ENCODE assay signal across 19 cellular contexts in genomic region chr4:100695871-100696270, GRCh38.
DNase-seq lines count a peak whose midpoint lies in the region; ATAC-seq and TF ChIP-seq lines count a peak whose summit lies in the region.
"Had no signal": no experiment of that assay in that cellular context is flagged by ENCODE, and none has a peak within 500 bp of the region (broad histone marks: within the 10 kb centered on the region; RNA-seq: fewer than 3 reads in every experiment).

No MANE protein-coding gene starts in this region.

- H3K36me3 ChIP-seq in mesodermal cell (ENCODE audit: control insufficient read depth, insufficient read depth, low read length) (no peaks in the 10 kb centered on the region), GM23248 (ENCODE audit: low read depth) (no peaks in the 10 kb centered on the region)

- peak overlapping the region; percentile 93 for H3K27ac Mint-ChIP-seq in endothelial cell (ENCODE audit: unreplicated experiment)
- H3K27ac Mint-ChIP-seq: CD4-positive, alpha-beta T cell; HFFc6 had no signal

- ATAC-seq in HG02571 (IDR thresholded peaks at IDR 0.05; ENCODE audit: unreplicated experiment): no peak
- ATAC-seq: GM12878, HCT116, K562 had no signal

- no peaks in the 10 kb centered on the region for H3K9me2 ChIP-seq in GM23248 (ENCODE audit: insufficient read depth)

- no peak overlapping the region for H3K4me3 Mint-ChIP-seq in endothelial cell (ENCODE audit: unreplicated experiment)
- H3K4me3 Mint-ChIP-seq: CD4-positive, alpha-beta T cell; HFFc6 had no signal

- TF ChIP-seq CTCF in endothelial cell (IDR thresholded peaks at IDR 0.05; ENCODE audit: unreplicated experiment): no peak

- no peaks in the 10 kb centered on the region for H3K36me3 Mint-ChIP-seq in endothelial cell (ENCODE audit: low read depth, unreplicated experiment)

- WGBS in mesodermal cell (ENCODE audit: insufficient coverage in 2 of 2), 2 experiments: no CpG with 5 or more reads among the region's 1 CpG
- 89 to 97% methylated on average over 1 of the region's 1 CpG for WGBS in GM23248 (ENCODE audit: low coverage in 1 of 2, low lambda C conversion rate in 2 of 2, missing lambda C conversion rate in 2 of 2), 2 experiments

- no peak overlapping the region for H3K9ac ChIP-seq in GM23248

- no peaks in the 10 kb centered on the region for H3K79me2 ChIP-seq in GM23248 (ENCODE audit: insufficient read depth)

- DNase-seq in COLO829 (ENCODE audit: low spot score): peak; percentile 31
- DNase-seq in endothelial cell (ENCODE audit: low spot score): no peak
- DNase-seq in GM23248: no peak
- DNase-seq in activated T-cell treated with anti-CD3 and anti-CD28 coated beads for 4 hours: no peak
- DNase-seq: AML-193; Calu3; CD4-positive, alpha-beta T cell; DND-41; EL; GOT3; H7; HFFc6; IMR-90 had no signal

- H3K4me3 ChIP-seq in mesodermal cell (ENCODE audit: extremely low read depth, insufficient read depth, low read length, poor library complexity, severe bottlenecking) (no peak overlapping the region), GM23248 (no peak overlapping the region)
- H3K4me3 ChIP-seq: GM12878, K562 had no signal

- H3K4me1 ChIP-seq in mesodermal cell (ENCODE audit: control insufficient read depth, insufficient read depth, low read length, poor library complexity, severe bottlenecking): peaks cover 19% of the 10 kb centered on the region
- H3K4me1 ChIP-seq in GM23248 (ENCODE audit: insufficient read depth): no peaks in the 10 kb centered on the region

- H3K4me2 ChIP-seq in GM23248 (ENCODE audit: unreplicated experiment): no peak overlapping the region

- no peaks in the 10 kb centered on the region for H3K9me3 ChIP-seq in mesodermal cell (ENCODE audit: control insufficient read depth, low read length)
- no peaks in the 10 kb centered on the region for H3K9me3 ChIP-seq in GM23248 (ENCODE audit: low read depth)

- no peaks in the 10 kb centered on the region for H4K20me1 ChIP-seq in GM23248 (ENCODE audit: insufficient read depth)

- H3K27me3 Mint-ChIP-seq in endothelial cell (ENCODE audit: unreplicated experiment): no peaks in the 10 kb centered on the region

- no peaks in the 10 kb centered on the region for H3F3A ChIP-seq in GM23248 (ENCODE audit: insufficient read depth)

- H2AFZ ChIP-seq in GM23248: no peak overlapping the region; the same call in 1 of the 2 replicates

- in situ Hi-C loops in GM23248 (cut with MboI): no loop called here

- no peaks in the 10 kb centered on the region for H3K27me3 ChIP-seq in GM23248 (replicated peaks; ENCODE audit: insufficient read depth)

- no peaks in the 10 kb centered on the region for H3K9me3 Mint-ChIP-seq in endothelial cell (ENCODE audit: unreplicated experiment)
- H3K9me3 Mint-ChIP-seq: CD4-positive, alpha-beta T cell; HFFc6 had no signal

- H3K4me1 Mint-ChIP-seq in endothelial cell (ENCODE audit: unreplicated experiment): peaks cover 31% of the 10 kb centered on the region

- H3K27ac ChIP-seq in mesodermal cell (ENCODE audit: low read depth, low read length, severe bottlenecking) (peak overlapping the region; percentile 65), GM23248 (no peak overlapping the region)
- H3K27ac ChIP-seq: C4-2B had no signal
